In genomic region chr6:139323511-139324445, GRCh38 we compare ENCODE assay signal across 8 cellular contexts. TPM values are rescaled to one million over a fixed set of nuclear protein-coding genes. Genes with fewer than 3 reads are reported as not detected.
DNase-seq lines count a peak whose midpoint lies in the region; ATAC-seq, FAIRE-seq and TF ChIP-seq lines count a peak whose summit lies in the region.

No MANE protein-coding gene starts in this region.

- no peaks in the 10 kb centered on the region for H3K27me3 ChIP-seq in PC-3 (ENCODE audit: low read length)
- H3K27me3 ChIP-seq in parathyroid adenoma (ENCODE audit: control insufficient read depth, insufficient read depth, low read length), result no peaks in the 10 kb centered on the region
- H3K27me3 ChIP-seq in tibial nerve, result no peaks in the 10 kb centered on the region

- WGBS in tibial nerve, 2 donors, result 45 to 47% methylated on average over 22 of the region's 22 CpGs

- POLR2A ChIA-PET in PC-3 (lab: Charles Lee; ENCODE audit: unreplicated experiment), result interaction anchor here (0.6 kb wide), 1 partner anchor 427 kb away, joined by 4 read pairs; no protein-coding TSS in a partner anchor

- H3K4me1 ChIP-seq in PC-3 (ENCODE audit: insufficient read depth, low read length) (peaks cover 9% of the 10 kb centered on the region; the same call in 1 of the 2 replicates), parathyroid adenoma (no peaks in the 10 kb centered on the region), tibial nerve (peaks cover 0 to 10% (median 2%) of the 10 kb centered on the region in 4 donors)

- peak overlapping the region; percentile 70 for H3K9ac ChIP-seq in PC-3 (ENCODE audit: low read length)
- no peak overlapping the region for H3K9ac ChIP-seq in parathyroid adenoma

- FAIRE-seq in frontal cortex (lab: Jason Lieb, UNC), result no peak

- TF ChIP-seq EP300 in tibial nerve (IDR thresholded peaks at IDR 0.05), result peak; percentile 77 to 88

- no peaks in the 10 kb centered on the region for H3F3A ChIP-seq in PC-3 (ENCODE audit: low read length, unreplicated experiment)

- H3K27ac Mint-ChIP-seq in activated T-cell treated with anti-CD3 and anti-CD28 coated beads, Interleukin-2, amount 50 U/mL, for 24 hours, result peak overlapping the region; percentile 97

- peaks cover 12% of the 10 kb centered on the region for H3K9me3 Mint-ChIP-seq in activated T-cell treated with anti-CD3 and anti-CD28 coated beads, Interleukin-2, amount 50 U/mL, for 24 hours

- peaks cover 40% of the 10 kb centered on the region for H3K4me1 Mint-ChIP-seq in activated T-cell treated with anti-CD3 and anti-CD28 coated beads, Interleukin-2, amount 50 U/mL, for 24 hours (ENCODE audit: low read depth)

- peaks cover 7% of the 10 kb centered on the region for H3K36me3 Mint-ChIP-seq in activated T-cell treated with anti-CD3 and anti-CD28 coated beads, Interleukin-2, amount 50 U/mL, for 24 hours (ENCODE audit: low read depth)

- H3K4me3 Mint-ChIP-seq in activated T-cell treated with anti-CD3 and anti-CD28 coated beads, Interleukin-2, amount 50 U/mL, for 24 hours, result peak overlapping the region; percentile 74

- H3K36me3 ChIP-seq in PC-3 (ENCODE audit: low read depth, low read length) (no peaks in the 10 kb centered on the region), parathyroid adenoma (ENCODE audit: control insufficient read depth, insufficient read depth, low read length) (no peaks in the 10 kb centered on the region), tibial nerve (no peaks in the 10 kb centered on the region)

- H3K9me2 ChIP-seq in PC-3 (replicated peaks; ENCODE audit: low read length), result no peaks in the 10 kb centered on the region

- peak overlapping the region; percentile 97 for H3K27ac ChIP-seq in PC-3 (ENCODE audit: low read length)
- H3K27ac ChIP-seq in parathyroid adenoma, result no peak overlapping the region
- H3K27ac ChIP-seq in tibial nerve, result peak overlapping the region; percentile 20 to 79 (median 48)

- H2AFZ ChIP-seq in PC-3 (ENCODE audit: low read length) (peak overlapping the region; percentile 92), parathyroid adenoma (peak overlapping the region; percentile 9)

- intact Hi-C loops in PC-3 (cut with micrococcal nuclease), result loop anchor here (2.0 kb wide), 1 partner anchor 59 kb away; no protein-coding TSS in a partner anchor

- peak; percentile 84 for ATAC-seq in PC-3

- peak; percentile 74 for DNase-seq in EH (ENCODE audit: low read depth)
- DNase-seq in HFF-Myc (ENCODE audit: extremely low read depth, low read depth), result peak; percentile 48
- peak; percentile 84 for DNase-seq in PC-3
- peak; percentile 82 for DNase-seq in activated T-cell treated with anti-CD3 and anti-CD28 coated beads, Interleukin-2, amount 50 U/mL, for 24 hours
- peak; percentile 2 to 29 for DNase-seq in frontal cortex (ENCODE audit: low spot score in 2 of 2)
- peak; percentile 51 to 76 for DNase-seq in tibial nerve (ENCODE audit: low spot score in 2 of 2)
- no peak for DNase-seq in middle frontal gyrus (ENCODE audit: extremely low spot score, low spot score)

- no peak overlapping the region for H3K4me3 ChIP-seq in HFF-Myc (replicated peaks; ENCODE audit: low read depth, low read length)
- peak overlapping the region; percentile 64 for H3K4me3 ChIP-seq in PC-3 (ENCODE audit: low read length)
- H3K4me3 ChIP-seq in parathyroid adenoma (ENCODE audit: low read depth, low read length), result peak overlapping the region; percentile 62
- H3K4me3 ChIP-seq in tibial nerve, result peak overlapping the region in 2 of 4 donors; percentile 32 to 33

- TF ChIP-seq POLR2A in tibial nerve (IDR thresholded peaks at IDR 0.05), result no peak

- peak overlapping the region; percentile 78 for H3K4me2 ChIP-seq in PC-3 (ENCODE audit: low read length)
- peak overlapping the region; percentile 84 for H3K4me2 ChIP-seq in parathyroid adenoma (ENCODE audit: low read length)

- BruUV-seq in PC-3 (replicated peaks; lab: Mats Ljungman, UMichigan), result TSS peak; percentile 35

- H3K79me2 ChIP-seq in PC-3 (ENCODE audit: low read length), result no peaks in the 10 kb centered on the region
- H3K79me2 ChIP-seq in parathyroid adenoma, result no peaks in the 10 kb centered on the region

- no peaks in the 10 kb centered on the region for H4K20me1 ChIP-seq in PC-3 (ENCODE audit: low read length)

- H3K9me3 ChIP-seq in PC-3 (ENCODE audit: low read length) (no peaks in the 10 kb centered on the region), parathyroid adenoma (ENCODE audit: control insufficient read depth, low read length) (no peaks in the 10 kb centered on the region), tibial nerve (no peaks in the 10 kb centered on the region)

- TF ChIP-seq CTCF in HFF-Myc (IDR thresholded peaks at IDR 0.05; ENCODE audit: low read depth, low read length, missing control alignments) (no peak), PC-3 (conservative IDR thresholded peaks at IDR 0.05; ENCODE audit: low read depth, low read length) (no peak), parathyroid adenoma (IDR thresholded peaks at IDR 0.05) (no peak), tibial nerve (IDR thresholded peaks at IDR 0.05) (no peak)

- H3K27me3 Mint-ChIP-seq in activated T-cell treated with anti-CD3 and anti-CD28 coated beads, Interleukin-2, amount 50 U/mL, for 24 hours, result no peaks in the 10 kb centered on the region

- CTCF ChIA-PET in PC-3 (lab: Charles Lee), result interaction anchor here (0.6 kb wide), 1 partner anchor 32 kb away, joined by 3 read pairs; the partner anchor contains the start of gene TXLNB

RNA-seq across cellular contexts. Expression of gene TXLNB, which starts 32.0 kb away (rescaled TPM):
- 0.22 TPM in 1 of 2 replicates, not detected in the other for total RNA-seq in PC-3 (2014; rRNA removed)
- total RNA-seq in frontal cortex, result 0.82 TPM
- total RNA-seq in tibial nerve, result under 1 TPM; under 0.01 to 0.63 (median 0.26) TPM

RNA-seq across cellular contexts. Expression of gene CITED2, which starts 50.7 kb away (rescaled TPM):
- total RNA-seq in PC-3 (2014; rRNA removed), result 51.4 and 54.2 TPM in 2 replicates
- 36.3 TPM for total RNA-seq in frontal cortex
- 100 to 1,000 TPM; 297 to 618 (median 413) TPM for total RNA-seq in tibial nerve
